Comparison of ENCODE assay signal across 28 cellular contexts in genomic region chr3:13825821-13826220, GRCh38. TPM values are rescaled to one million over a fixed set of nuclear protein-coding genes. Genes with fewer than 3 reads are reported as not detected.
DNase-seq lines count a peak whose midpoint lies in the region; ATAC-seq, FAIRE-seq and TF ChIP-seq lines count a peak whose summit lies in the region.
"Had no signal": no experiment of that assay in that cellular context is flagged by ENCODE, and none has a peak within 500 bp of the region (broad histone marks: within the 10 kb centered on the region; RNA-seq: fewer than 3 reads in every experiment).

No MANE protein-coding gene starts in this region.

- peaks cover 10% of the 10 kb centered on the region for H3K9me1 ChIP-seq in keratinocyte (ENCODE audit: control insufficient read depth, extremely low read depth, insufficient read depth, low read length)

- peak overlapping the region; percentile 15 for H3K4me2 ChIP-seq in keratinocyte (ENCODE audit: control insufficient read depth, extremely low read depth, insufficient read depth, low read depth, low read length)
- H3K4me2 ChIP-seq: KMS-11, SK-N-SH had no signal

- dilution Hi-C loops in keratinocyte (cut with MboI; ENCODE audit: extremely low pct_ligation_motif_present, low sequenced_read_pairs), result no loop called here

- H3K4me1 ChIP-seq in right atrium auricular region, result no peaks in the 10 kb centered on the region
- H3K4me1 ChIP-seq in keratinocyte (ENCODE audit: control insufficient read depth, extremely low read depth, insufficient read depth, low read length), result peaks cover 79% of the 10 kb centered on the region
- H3K4me1 ChIP-seq: HAP-1 had no signal

- DNase-seq in Right ventricle myocardium inferior (ENCODE audit: missing footprints), result peak; percentile 37
- DNase-seq in right atrium auricular region (ENCODE audit: low spot score), result no peak
- no peak for DNase-seq in keratinocyte (ENCODE audit: low read depth, low spot score)
- DNase-seq in posterior vena cava (ENCODE audit: low spot score), result peak; percentile 48
- no peak for DNase-seq in stimulated activated naive CD4-positive, alpha-beta T cell (lab: John Stamatoyannopoulos, UW)
- DNase-seq: 8988T, Calu3, DMS153, DND-41, GM23248, HFFc6, IMR-90, NCI-H1048, NCI-H1417, NCI-H1694, NCI-H2081 treated with DMSO at 0.1 percent for 48 hours, NCI-H2171, NCI-H226, NCI-H510A, NCI-H69, SK-N-SH had no signal

- peaks cover 80% of the 10 kb centered on the region for H3K79me2 ChIP-seq in keratinocyte (ENCODE audit: control insufficient read depth, insufficient read depth, low read length)

- H3K27ac ChIP-seq in right atrium auricular region, result no peak overlapping the region
- H3K27ac ChIP-seq in keratinocyte (ENCODE audit: control insufficient read depth, insufficient read depth, low read length), result peak overlapping the region; percentile 82
- H3K27ac ChIP-seq: GM23248, KMS-11 had no signal

- intact Hi-C loops in Right ventricle myocardium inferior (cut with DNase I), result no loop called here
- intact Hi-C loops in posterior vena cava (cut with DNase I), result loop anchor here in 1 of 2 donors (1.0 kb wide), 1 partner anchor 47 kb away; no protein-coding TSS in a partner anchor

- H3K9ac ChIP-seq in keratinocyte (ENCODE audit: control insufficient read depth, extremely low read depth, insufficient read depth, low read length), result peak overlapping the region; percentile 48
- H3K9ac ChIP-seq: GM23248, KMS-11, SK-N-SH had no signal

- no peak for FAIRE-seq in keratinocyte (lab: Jason Lieb, UNC)
- FAIRE-seq: GM12892 had no signal

- H4K20me1 ChIP-seq in keratinocyte (ENCODE audit: control insufficient read depth, extremely low read depth, insufficient read depth, low read length), result no peaks in the 10 kb centered on the region

- no peaks in the 10 kb centered on the region for H3K9me3 ChIP-seq in right atrium auricular region
- H3K9me3 ChIP-seq in keratinocyte (ENCODE audit: control insufficient read depth, low read depth, low read length), result peaks cover 11% of the 10 kb centered on the region
- H3K9me3 ChIP-seq: HAP-1, SK-N-SH had no signal

- no peak overlapping the region for H3K4me3 ChIP-seq in right atrium auricular region
- H3K4me3 ChIP-seq in keratinocyte (ENCODE audit: control insufficient read depth in 2 of 3, extremely low read depth in 1 of 3, insufficient read depth in 2 of 3, low read depth in 1 of 3, low read length in 3 of 3), result no peak overlapping the region
- H3K4me3 ChIP-seq: GM23248, HAP-1 had no signal

- TF ChIP-seq CTCF in right atrium auricular region (IDR thresholded peaks at IDR 0.05) (no peak), keratinocyte (optimal IDR thresholded peaks at IDR 0.05 in 1 of 3, IDR thresholded peaks at IDR 0.05 in 1 of 3, conservative IDR thresholded peaks at IDR 0.05 in 1 of 3; ENCODE audit: extremely low read depth in 1 of 3, insufficient read depth in 2 of 3, low read length in 3 of 3) (no peak)

- ATAC-seq in Right ventricle myocardium inferior, result no peak
- ATAC-seq in GM19397 (IDR thresholded peaks at IDR 0.05; ENCODE audit: unreplicated experiment), result no peak
- no peak for ATAC-seq in GM19467 (IDR thresholded peaks at IDR 0.05; ENCODE audit: unreplicated experiment)
- ATAC-seq: Panc1 had no signal

- H3K27me3 ChIP-seq in right atrium auricular region, result no peaks in the 10 kb centered on the region
- no peaks in the 10 kb centered on the region for H3K27me3 ChIP-seq in keratinocyte (ENCODE audit: control insufficient read depth, extremely low read depth, insufficient read depth, low read length)

- H3K36me3 ChIP-seq in right atrium auricular region (no peaks in the 10 kb centered on the region), keratinocyte (ENCODE audit: control insufficient read depth in 2 of 2, extremely low read depth in 1 of 2, insufficient read depth in 2 of 2, low read length in 2 of 2) (peaks cover 6 to 63% of the 10 kb centered on the region in 2 experiments)
- H3K36me3 ChIP-seq: HAP-1 had no signal

- no peak overlapping the region for H2AFZ ChIP-seq in keratinocyte (ENCODE audit: control insufficient read depth, low read length)
- H2AFZ ChIP-seq: GM23248 had no signal

RNA-seq across cellular contexts. Expression of gene WNT7A, which starts 54.0 kb away (rescaled TPM):
- total RNA-seq in Right ventricle myocardium inferior (not detected), right atrium auricular region (not detected), posterior vena cava (not detected)
- polyA plus RNA-seq in keratinocyte, result 13.0 to 36.7 TPM (median 20.3 TPM) in 3 replicates
- polyA plus RNA-seq in keratinocyte (2011; ENCODE audit: low read depth), result 5.5 TPM
- 16.2 and 26.7 TPM in 2 replicates for polyA plus RNA-seq in keratinocyte (2011; cell fraction: cytosol; rRNA removed)
- polyA plus RNA-seq in keratinocyte (2011; cell fraction: nucleus; rRNA removed), result 26.3 and 31.8 TPM in 2 replicates
- polyA plus RNA-seq in keratinocyte (2012; ENCODE audit: low replicate concordance), result 8.2 and 51.3 TPM in 2 replicates
- polyA minus RNA-seq in keratinocyte, result 17.3 to 89.8 TPM (median 32.9 TPM) in 3 replicates
- polyA minus RNA-seq in keratinocyte (2011; cell fraction: cytosol; rRNA and poly(A)+ RNA removed), result 39.5 TPM
- polyA minus RNA-seq in keratinocyte (2011; cell fraction: nucleus; rRNA and poly(A)+ RNA removed), result 30.3 and 32.0 TPM in 2 replicates
- total RNA-seq: GM23248, HFFc6, IMR-90 had no signal
- polyA plus RNA-seq: BJ, GM23248, IMR-90, SK-N-SH had no signal

Comparison
In these comparisons a context has a peak if more than half of its experiments do, and no peak if none do; other contexts are left out.
1. DNase-seq: peak in Right ventricle myocardium inferior (single experiment) and posterior vena cava (single experiment); none in right atrium auricular region (single experiment), keratinocyte (single experiment) and stimulated activated naive CD4-positive, alpha-beta T cell (0 of 6).